3 cellular contexts compared by ENCODE assay signal in the genomic region with DNA sequence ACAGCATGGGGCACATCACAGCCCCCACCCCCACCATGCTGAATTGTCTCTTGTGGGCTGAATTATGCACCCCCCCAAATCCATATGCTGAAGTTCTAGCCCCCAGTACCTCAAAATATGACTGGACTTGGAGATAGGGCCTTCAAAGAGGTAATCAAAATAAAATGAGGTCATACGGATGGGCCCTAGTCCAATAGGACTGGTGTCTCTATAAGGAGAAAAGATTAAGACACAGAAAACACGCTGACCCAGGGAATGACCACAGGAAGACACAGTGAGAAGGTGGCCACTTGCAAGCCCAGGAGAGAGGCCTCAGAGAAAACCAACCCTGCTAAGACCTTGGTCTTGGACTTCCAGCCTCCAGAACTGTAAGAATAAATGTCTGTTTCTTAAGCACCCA.
A peak's percentile ranks its signal among the peaks of the same experiment; 100 is the strongest.
TF ChIP-seq lines count a peak whose summit lies in the region.

No MANE protein-coding gene starts in this region.

TF ChIP-seq in HCT116, 20 proteins besides CTCF, POLR2A, EP300 and RAD21 (continued from another document):
- TF ChIP-seq ZNF274 (IDR thresholded peaks at IDR 0.05; ENCODE audit: low read depth, low read length) = no peak
- no peak for TF ChIP-seq CEBPB (IDR thresholded peaks at IDR 0.05; ENCODE audit: low read depth)
- TF ChIP-seq, protein P1, sequence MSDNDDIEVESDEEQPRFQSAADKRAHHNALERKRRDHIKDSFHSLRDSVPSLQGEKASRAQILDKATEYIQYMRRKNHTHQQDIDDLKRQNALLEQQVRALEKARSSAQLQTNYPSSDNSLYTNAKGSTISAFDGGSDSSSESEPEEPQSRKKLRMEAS (IDR thresholded peaks at IDR 0.05) = no peak
- TF ChIP-seq, protein P2, sequence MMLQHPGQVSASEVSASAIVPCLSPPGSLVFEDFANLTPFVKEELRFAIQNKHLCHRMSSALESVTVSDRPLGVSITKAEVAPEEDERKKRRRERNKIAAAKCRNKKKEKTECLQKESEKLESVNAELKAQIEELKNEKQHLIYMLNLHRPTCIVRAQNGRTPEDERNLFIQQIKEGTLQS (IDR thresholded peaks at IDR 0.05) = no peak
- TF ChIP-seq, protein P3, sequence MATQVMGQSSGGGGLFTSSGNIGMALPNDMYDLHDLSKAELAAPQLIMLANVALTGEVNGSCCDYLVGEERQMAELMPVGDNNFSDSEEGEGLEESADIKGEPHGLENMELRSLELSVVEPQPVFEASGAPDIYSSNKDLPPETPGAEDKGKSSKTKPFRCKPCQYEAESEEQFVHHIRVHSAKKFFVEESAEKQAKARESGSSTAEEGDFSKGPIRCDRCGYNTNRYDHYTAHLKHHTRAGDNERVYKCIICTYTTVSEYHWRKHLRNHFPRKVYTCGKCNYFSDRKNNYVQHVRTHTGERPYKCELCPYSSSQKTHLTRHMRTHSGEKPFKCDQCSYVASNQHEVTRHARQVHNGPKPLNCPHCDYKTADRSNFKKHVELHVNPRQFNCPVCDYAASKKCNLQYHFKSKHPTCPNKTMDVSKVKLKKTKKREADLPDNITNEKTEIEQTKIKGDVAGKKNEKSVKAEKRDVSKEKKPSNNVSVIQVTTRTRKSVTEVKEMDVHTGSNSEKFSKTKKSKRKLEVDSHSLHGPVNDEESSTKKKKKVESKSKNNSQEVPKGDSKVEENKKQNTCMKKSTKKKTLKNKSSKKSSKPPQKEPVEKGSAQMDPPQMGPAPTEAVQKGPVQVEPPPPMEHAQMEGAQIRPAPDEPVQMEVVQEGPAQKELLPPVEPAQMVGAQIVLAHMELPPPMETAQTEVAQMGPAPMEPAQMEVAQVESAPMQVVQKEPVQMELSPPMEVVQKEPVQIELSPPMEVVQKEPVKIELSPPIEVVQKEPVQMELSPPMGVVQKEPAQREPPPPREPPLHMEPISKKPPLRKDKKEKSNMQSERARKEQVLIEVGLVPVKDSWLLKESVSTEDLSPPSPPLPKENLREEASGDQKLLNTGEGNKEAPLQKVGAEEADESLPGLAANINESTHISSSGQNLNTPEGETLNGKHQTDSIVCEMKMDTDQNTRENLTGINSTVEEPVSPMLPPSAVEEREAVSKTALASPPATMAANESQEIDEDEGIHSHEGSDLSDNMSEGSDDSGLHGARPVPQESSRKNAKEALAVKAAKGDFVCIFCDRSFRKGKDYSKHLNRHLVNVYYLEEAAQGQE (IDR thresholded peaks at IDR 0.05; ENCODE audit: low read depth) = no peak
- TF ChIP-seq SIN3A (IDR thresholded peaks at IDR 0.05; ENCODE audit: low read depth) = no peak
- TF ChIP-seq JUND (IDR thresholded peaks at IDR 0.05) = no peak
- no peak for TF ChIP-seq YY1 (IDR thresholded peaks at IDR 0.05; ENCODE audit: extremely low read depth, insufficient replicate concordance, low read depth, low read length)
- TF ChIP-seq, protein P4, sequence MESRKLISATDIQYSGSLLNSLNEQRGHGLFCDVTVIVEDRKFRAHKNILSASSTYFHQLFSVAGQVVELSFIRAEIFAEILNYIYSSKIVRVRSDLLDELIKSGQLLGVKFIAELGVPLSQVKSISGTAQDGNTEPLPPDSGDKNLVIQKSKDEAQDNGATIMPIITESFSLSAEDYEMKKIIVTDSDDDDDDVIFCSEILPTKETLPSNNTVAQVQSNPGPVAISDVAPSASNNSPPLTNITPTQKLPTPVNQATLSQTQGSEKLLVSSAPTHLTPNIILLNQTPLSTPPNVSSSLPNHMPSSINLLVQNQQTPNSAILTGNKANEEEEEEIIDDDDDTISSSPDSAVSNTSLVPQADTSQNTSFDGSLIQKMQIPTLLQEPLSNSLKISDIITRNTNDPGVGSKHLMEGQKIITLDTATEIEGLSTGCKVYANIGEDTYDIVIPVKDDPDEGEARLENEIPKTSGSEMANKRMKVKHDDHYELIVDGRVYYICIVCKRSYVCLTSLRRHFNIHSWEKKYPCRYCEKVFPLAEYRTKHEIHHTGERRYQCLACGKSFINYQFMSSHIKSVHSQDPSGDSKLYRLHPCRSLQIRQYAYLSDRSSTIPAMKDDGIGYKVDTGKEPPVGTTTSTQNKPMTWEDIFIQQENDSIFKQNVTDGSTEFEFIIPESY (IDR thresholded peaks at IDR 0.05; ENCODE audit: extremely low read depth, insufficient replicate concordance, low read length) = no peak
- TF ChIP-seq SP1 (IDR thresholded peaks at IDR 0.05; ENCODE audit: low read depth) = no peak
- no peak for TF ChIP-seq SRF (IDR thresholded peaks at IDR 0.05; ENCODE audit: low read depth)
- no peak for TF ChIP-seq FOSL1 (IDR thresholded peaks at IDR 0.05; ENCODE audit: low read depth)
- no peak for TF ChIP-seq EGR1 (IDR thresholded peaks at IDR 0.05; ENCODE audit: low read depth)
- no peak for TF ChIP-seq TCF7L2 (IDR thresholded peaks at IDR 0.05; ENCODE audit: borderline replicate concordance, extremely low read depth, insufficient read depth, insufficient read length)
- no peak for TF ChIP-seq ZFX (IDR thresholded peaks at IDR 0.05)

TF ChIP-seq in K562, 482 proteins besides CTCF, POLR2A, EP300 and RAD21 (continued from another document):
- TF ChIP-seq, protein P5, sequence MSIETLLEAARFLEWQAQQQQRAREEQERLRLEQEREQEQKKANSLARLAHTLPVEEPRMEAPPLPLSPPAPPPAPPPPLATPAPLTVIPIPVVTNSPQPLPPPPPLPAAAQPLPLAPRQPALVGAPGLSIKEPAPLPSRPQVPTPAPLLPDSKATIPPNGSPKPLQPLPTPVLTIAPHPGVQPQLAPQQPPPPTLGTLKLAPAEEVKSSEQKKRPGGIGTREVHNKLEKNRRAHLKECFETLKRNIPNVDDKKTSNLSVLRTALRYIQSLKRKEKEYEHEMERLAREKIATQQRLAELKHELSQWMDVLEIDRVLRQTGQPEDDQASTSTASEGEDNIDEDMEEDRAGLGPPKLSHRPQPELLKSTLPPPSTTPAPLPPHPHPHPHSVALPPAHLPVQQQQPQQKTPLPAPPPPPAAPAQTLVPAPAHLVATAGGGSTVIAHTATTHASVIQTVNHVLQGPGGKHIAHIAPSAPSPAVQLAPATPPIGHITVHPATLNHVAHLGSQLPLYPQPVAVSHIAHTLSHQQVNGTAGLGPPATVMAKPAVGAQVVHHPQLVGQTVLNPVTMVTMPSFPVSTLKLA (conservative IDR thresholded peaks at IDR 0.05) = no peak
- TF ChIP-seq L3MBTL2 (IDR thresholded peaks at IDR 0.05) (0 out of 2 replicates have a peak, but pooled peaks have one; percentile 13), FOXJ2 (tag; IDR thresholded peaks at IDR 0.05) (no peak), ZC3H11A (IDR thresholded peaks at IDR 0.05; ENCODE audit: low read depth, low read length) (no peak), KLF6 (CRISPR knock-in tag; IDR thresholded peaks at IDR 0.05; ENCODE audit: borderline replicate concordance) (no peak), KHSRP (IDR thresholded peaks at IDR 0.05) (no peak), SAFB2 (IDR thresholded peaks at IDR 0.05; ENCODE audit: borderline replicate concordance, low read depth, low read length, severe bottlenecking) (no peak), PPARD (CRISPR knock-in tag; IDR thresholded peaks at IDR 0.05) (no peak), ETV1 (tag; conservative IDR thresholded peaks at IDR 0.05; ENCODE audit: low read depth) (0 out of 2 replicates have a peak, but pooled peaks have one; percentile 24), CBFB (CRISPR knock-in tag; IDR thresholded peaks at IDR 0.05) (0 out of 2 replicates have a peak, but pooled peaks have one; percentile 62), ATF7 (IDR thresholded peaks at IDR 0.05) (peak; percentile 56), MIER1 (IDR thresholded peaks at IDR 0.05; ENCODE audit: low read depth) (0 out of 2 replicates have a peak, but pooled peaks have one; percentile 14), FOSL1 (tag; conservative IDR thresholded peaks at IDR 0.05) (0 out of 2 replicates have a peak, but pooled peaks have one; percentile 26), JUND (IDR thresholded peaks at IDR 0.05; ENCODE audit: borderline replicate concordance, low read depth, low read length) (no peak; the same call in 1 of the 2 replicates), JUND (tag; IDR thresholded peaks at IDR 0.05; ENCODE audit: borderline replicate concordance, low read depth, low read length) (peak; percentile 41; the same call in 1 of the 3 replicates), ZNF146 (CRISPR knock-in tag; IDR thresholded peaks at IDR 0.05; ENCODE audit: unreplicated experiment) (no peak), GABPB1 (CRISPR knock-in tag; IDR thresholded peaks at IDR 0.05) (no peak), DPF2 (IDR thresholded peaks at IDR 0.05) (0 out of 2 replicates have a peak, but pooled peaks have one; percentile 16), ZNF764 (CRISPR knock-in tag; IDR thresholded peaks at IDR 0.05; ENCODE audit: low read depth) (no peak), RFX7 (CRISPR knock-in tag; IDR thresholded peaks at IDR 0.05) (no peak)
- TF ChIP-seq, protein P2 (IDR thresholded peaks at IDR 0.05) = 0 out of 2 replicates have a peak, but pooled peaks have one; percentile 25
- TF ChIP-seq, protein P2 (CRISPR knock-in tag; conservative IDR thresholded peaks at IDR 0.05) = no peak

TF ChIP-seq in HEK293T, 16 proteins besides CTCF, POLR2A, EP300 and RAD21 (continued from another document):
- TF ChIP-seq TARDBP (IDR thresholded peaks at IDR 0.05) (no peak), CTBP1 (IDR thresholded peaks at IDR 0.05; ENCODE audit: borderline replicate concordance) (no peak), ELF4 (IDR thresholded peaks at IDR 0.05) (no peak), HDGF (IDR thresholded peaks at IDR 0.05; ENCODE audit: borderline replicate concordance) (no peak)
- TF ChIP-seq, protein P6, sequence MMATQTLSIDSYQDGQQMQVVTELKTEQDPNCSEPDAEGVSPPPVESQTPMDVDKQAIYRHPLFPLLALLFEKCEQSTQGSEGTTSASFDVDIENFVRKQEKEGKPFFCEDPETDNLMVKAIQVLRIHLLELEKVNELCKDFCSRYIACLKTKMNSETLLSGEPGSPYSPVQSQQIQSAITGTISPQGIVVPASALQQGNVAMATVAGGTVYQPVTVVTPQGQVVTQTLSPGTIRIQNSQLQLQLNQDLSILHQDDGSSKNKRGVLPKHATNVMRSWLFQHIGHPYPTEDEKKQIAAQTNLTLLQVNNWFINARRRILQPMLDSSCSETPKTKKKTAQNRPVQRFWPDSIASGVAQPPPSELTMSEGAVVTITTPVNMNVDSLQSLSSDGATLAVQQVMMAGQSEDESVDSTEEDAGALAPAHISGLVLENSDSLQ (IDR thresholded peaks at IDR 0.05) = no peak
